14 cellular contexts compared by ENCODE assay signal in the genomic region with DNA sequence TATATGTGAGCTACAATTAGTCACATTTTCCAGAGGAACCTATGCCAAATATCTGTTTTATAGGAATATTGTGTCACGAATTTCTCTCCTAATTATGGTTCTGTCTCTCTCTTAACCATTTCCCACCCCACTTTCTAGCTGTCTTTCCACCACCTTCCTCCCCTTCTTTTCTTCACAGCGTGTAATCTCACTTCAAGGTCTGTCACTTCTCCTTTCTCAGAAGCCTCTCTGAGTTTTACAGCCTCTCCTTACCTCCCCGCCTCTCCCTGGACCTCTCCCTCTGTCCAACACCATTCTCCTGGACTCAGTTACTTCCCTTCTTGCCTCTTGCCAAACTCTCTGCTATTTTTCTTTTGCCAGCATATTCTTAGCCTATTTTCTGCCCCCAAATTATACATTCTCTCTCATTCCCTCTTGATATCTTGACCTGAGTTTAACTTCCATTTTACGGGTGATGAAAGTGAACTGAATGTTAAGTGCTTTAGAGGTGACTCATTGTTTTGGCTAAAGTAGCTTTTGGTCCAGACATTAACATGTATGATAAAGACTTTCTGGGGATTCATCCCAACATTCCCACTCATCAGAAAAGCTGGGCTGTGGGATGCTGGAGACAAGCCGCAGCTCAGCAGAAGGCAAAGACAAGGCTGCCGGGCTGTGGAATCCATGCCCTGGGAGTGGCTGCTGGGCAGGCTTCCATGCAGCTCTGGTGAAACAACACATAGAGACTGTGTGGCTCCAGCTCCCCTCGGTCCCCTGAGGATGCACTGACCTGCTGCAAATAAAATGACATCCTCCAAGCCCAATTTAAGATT.
DNase-seq lines count a peak whose midpoint lies in the region; ATAC-seq, FAIRE-seq and TF ChIP-seq lines count a peak whose summit lies in the region.
"Had no signal": no experiment of that assay in that cellular context is flagged by ENCODE, and none has a peak within 500 bp of the region (broad histone marks: within the 10 kb centered on the region; RNA-seq: fewer than 3 reads in every experiment).

No MANE protein-coding gene starts in this region.

- no peak overlapping the region for H3K23ac ChIP-seq in H1 (ENCODE audit: insufficient read length)

- H4K20me1 ChIP-seq in H1 (replicated peaks in 1 of 2; ENCODE audit: control insufficient read depth in 1 of 2, insufficient read depth in 2 of 2, low read length in 2 of 2) = no peaks in the 10 kb centered on the region

- H3K36me3 ChIP-seq in H1 (ENCODE audit: control insufficient read depth in 2 of 4, insufficient read depth in 4 of 4, low read length in 3 of 4) (no peaks in the 10 kb centered on the region), muscle layer of colon (ENCODE audit: insufficient read depth, low read length) (no peaks in the 10 kb centered on the region)
- H3K36me3 ChIP-seq in CD8-positive, alpha-beta T cell (ENCODE audit: insufficient read depth, low read length) = no peaks in the 10 kb centered on the region
- H3K36me3 ChIP-seq: breast epithelium had no signal

- no peak overlapping the region for H2BK15ac ChIP-seq in H1 (ENCODE audit: low read length)

- H3K79me2 ChIP-seq in H1 (ENCODE audit: control insufficient read depth in 1 of 2, insufficient read depth in 2 of 2, low read length in 2 of 2) = no peaks in the 10 kb centered on the region

- no peak overlapping the region for H2BK12ac ChIP-seq in H1 (ENCODE audit: low read depth, low read length)

- no peak for TF ChIP-seq POLR2A in H1 (IDR thresholded peaks at IDR 0.05; ENCODE audit: control extremely low read depth in 1 of 2, low read depth in 2 of 2, low read length in 2 of 2)

- H2BK20ac ChIP-seq in H1 (ENCODE audit: low read length) = no peak overlapping the region

- H3K4me1 Mint-ChIP-seq in CD8-positive, alpha-beta T cell (ENCODE audit: low read depth) = no peaks in the 10 kb centered on the region
- H3K4me1 Mint-ChIP-seq: IgD-negative memory B cell, naive B cell had no signal

- H3K9me3 ChIP-seq in H1 (ENCODE audit: insufficient read depth in 2 of 2, low read depth in 1 of 2, low read length in 1 of 2) = no peaks in the 10 kb centered on the region
- no peaks in the 10 kb centered on the region for H3K9me3 ChIP-seq in muscle layer of colon (ENCODE audit: low read length)
- H3K9me3 ChIP-seq in CD8-positive, alpha-beta T cell (ENCODE audit: low read length) = no peaks in the 10 kb centered on the region
- H3K9me3 ChIP-seq: breast epithelium had no signal

- 0 out of 2 replicates have a peak overlapping the region, but pooled peaks have one; percentile 22 for H2AFZ ChIP-seq in H1 (ENCODE audit: low read length)

- no peaks in the 10 kb centered on the region for H3K27me3 Mint-ChIP-seq in CD8-positive, alpha-beta T cell (ENCODE audit: low read depth)
- H3K27me3 Mint-ChIP-seq: CD4-positive, alpha-beta T cell; stimulated activated naive CD8-positive, alpha-beta T cell treated with anti-CD3 and anti-CD28 coated beads, Interleukin-15, Interleukin-2, amounts not matched to agents 100 ng/mL and 50 ng/mL, for 24 hours had no signal

- no peak for TF ChIP-seq CTCF in AG10803 (conservative IDR thresholded peaks at IDR 0.05; ENCODE audit: low read length)
- no peak for TF ChIP-seq CTCF in H1 (IDR thresholded peaks at IDR 0.05; ENCODE audit: control extremely low read depth in 1 of 3, insufficient read depth in 1 of 3, low read depth in 1 of 3, low read length in 3 of 3)
- no peak for TF ChIP-seq CTCF in CD8-positive, alpha-beta T cell (IDR thresholded peaks at IDR 0.05)

- DNase-seq in AG10803 (ENCODE audit: low read depth) (peak; percentile 79), NCI-H226 (peak; percentile 2), H1 (ENCODE audit: low read depth in 1 of 2, low spot score in 2 of 2) (no peak), UCSD-AML1 (lab: John Stamatoyannopoulos, UW; ENCODE audit: unreplicated experiment) (no peak)
- DNase-seq in CD8-positive, alpha-beta T cell = no peak
- DNase-seq: CD4-positive, alpha-beta T cell; naive B cell; stimulated activated CD4-positive, alpha-beta T cell treated with anti-CD3 and anti-CD28 coated beads, Interleukin-1b, Interleukin-23, amount 100 ng/mL, for 48 hours had no signal

- no peak overlapping the region for H3K56ac ChIP-seq in H1 (replicated peaks; ENCODE audit: insufficient read length, low read depth, low read length)

- H3K14ac ChIP-seq in H1 (ENCODE audit: insufficient read length) = no peak overlapping the region

- no peaks in the 10 kb centered on the region for H3K23me2 ChIP-seq in H1 (ENCODE audit: low read depth, low read length)

- no peaks in the 10 kb centered on the region for H3K36me3 Mint-ChIP-seq in CD8-positive, alpha-beta T cell
- H3K36me3 Mint-ChIP-seq: IgD-negative memory B cell, naive B cell had no signal

- TF ChIP-seq RAD21 in H1 (IDR thresholded peaks at IDR 0.05 in 1 of 2, conservative IDR thresholded peaks at IDR 0.05 in 1 of 2; ENCODE audit: low read depth in 2 of 2, low read length in 2 of 2) = no peak

- no peak overlapping the region for H2BK120ac ChIP-seq in H1 (replicated peaks; ENCODE audit: low read depth, low read length)

- H3K4me3 ChIP-seq in AG10803 (ENCODE audit: low read length) (no peak overlapping the region), H1 (ENCODE audit: extremely low read depth in 1 of 4, insufficient read depth in 2 of 4, low read depth in 3 of 4, low read length in 4 of 4) (no peak overlapping the region), muscle layer of colon (ENCODE audit: low read depth in 1 of 2, low read length in 2 of 2) (no peak overlapping the region)
- no peak overlapping the region for H3K4me3 ChIP-seq in CD8-positive, alpha-beta T cell (ENCODE audit: low read depth, low read length)
- H3K4me3 ChIP-seq: breast epithelium had no signal

- H3K27ac Mint-ChIP-seq in CD8-positive, alpha-beta T cell = no peak overlapping the region
- H3K27ac Mint-ChIP-seq: CD4-positive, alpha-beta T cell; IgD-negative memory B cell; naive B cell; stimulated activated naive CD8-positive, alpha-beta T cell treated with anti-CD3 and anti-CD28 coated beads, Interleukin-15, Interleukin-2, amounts not matched to agents 100 ng/mL and 50 ng/mL, for 24 hours had no signal

- no peak overlapping the region for H2BK5ac ChIP-seq in H1 (ENCODE audit: low read depth, low read length)

- no peak overlapping the region for H3K4ac ChIP-seq in H1 (replicated peaks; ENCODE audit: insufficient read length, low read depth, low read length)

- POLR2A ChIA-PET in H1 (lab: Charles Lee; ENCODE audit: partially characterized antibody) = interaction anchor here (1.1 kb wide), 1 partner anchor 26 kb away, joined by 4 read pairs; no protein-coding TSS in a partner anchor
- POLR2A ChIA-PET in CD8-positive, alpha-beta T cell (lab: Charles Lee) = no interaction called here

- ATAC-seq in GM19395 (IDR thresholded peaks at IDR 0.05; ENCODE audit: unreplicated experiment) (no peak), GM19351 (IDR thresholded peaks at IDR 0.05; ENCODE audit: unreplicated experiment) (no peak)
- ATAC-seq in CD8-positive, alpha-beta T cell = no peak

- H2AK5ac ChIP-seq in H1 (ENCODE audit: low read depth, low read length) = no peak overlapping the region

- H3K9ac ChIP-seq in H1 (replicated peaks in 1 of 4; ENCODE audit: extremely low read depth in 1 of 4, low read depth in 3 of 4, low read length in 3 of 4) (no peak overlapping the region), muscle layer of colon (ENCODE audit: low read length) (no peak overlapping the region)

- WGBS in H1 (ENCODE audit: extremely low coverage in 1 of 2, insufficient coverage in 1 of 2, insufficient read length in 1 of 2, insufficient replicate concordance in 2 of 2, low coverage in 1 of 2, low lambda C conversion rate in 2 of 2, missing lambda C conversion rate in 1 of 2), 2 experiments = 72% methylated on average over 7 of the region's 7 CpGs; no CpG with 5 or more reads in 1 of the 2 experiments

- no peak for FAIRE-seq in H1 (lab: Jason Lieb, UNC)

- no peak overlapping the region for H3K4me3 Mint-ChIP-seq in CD8-positive, alpha-beta T cell
- H3K4me3 Mint-ChIP-seq: CD4-positive, alpha-beta T cell; IgD-negative memory B cell; naive B cell; stimulated activated naive CD8-positive, alpha-beta T cell treated with anti-CD3 and anti-CD28 coated beads, Interleukin-15, Interleukin-2, amounts not matched to agents 100 ng/mL and 50 ng/mL, for 24 hours had no signal

- CTCF ChIA-PET in H1 (lab: Charles Lee; ENCODE audit: partially characterized antibody) = interaction anchor here (1.5 to 1.7 kb wide), 2 partner anchors 9 to 21 kb away, joined by 3 to 6 read pairs; no protein-coding TSS in a partner anchor
- CTCF ChIA-PET in CD8-positive, alpha-beta T cell (lab: Charles Lee) = no interaction called here

- H3K4me2 ChIP-seq in H1 (ENCODE audit: insufficient read depth in 1 of 2, low read depth in 2 of 2, low read length in 2 of 2) = no peak overlapping the region

- H3K27me3 ChIP-seq in H1 (replicated peaks in 1 of 4; ENCODE audit: control insufficient read depth in 3 of 4, extremely low read depth in 1 of 4, insufficient read depth in 3 of 4, low read length in 3 of 4) = no peaks in the 10 kb centered on the region; a peak in 2 of 7 replicates
- no peaks in the 10 kb centered on the region for H3K27me3 ChIP-seq in muscle layer of colon (ENCODE audit: control insufficient read depth in 1 of 2, insufficient read depth in 2 of 2, low read length in 2 of 2)
- H3K27me3 ChIP-seq in CD8-positive, alpha-beta T cell (ENCODE audit: insufficient read depth, low read length) = no peaks in the 10 kb centered on the region

- H3K27ac ChIP-seq in H1 (ENCODE audit: low read depth, low read length) (no peak overlapping the region), muscle layer of colon (ENCODE audit: low read depth, low read length) (peak overlapping the region; percentile 34)
- H3K27ac ChIP-seq in CD8-positive, alpha-beta T cell (ENCODE audit: low read depth, low read length) = no peak overlapping the region
- H3K27ac ChIP-seq: breast epithelium had no signal

- H4K8ac ChIP-seq in H1 (ENCODE audit: extremely low read depth, insufficient read depth, low read length) = no peak overlapping the region

- H3K79me1 ChIP-seq in H1 (ENCODE audit: low read depth, low read length) = no peaks in the 10 kb centered on the region

- no peak overlapping the region for H4K91ac ChIP-seq in H1 (replicated peaks; ENCODE audit: insufficient read length, low read length)

- intact Hi-C loops in CD8-positive, alpha-beta T cell (cut with DNase I, micrococcal nuclease) = no loop called here

- no peak overlapping the region for H3K18ac ChIP-seq in H1 (ENCODE audit: extremely low read depth, low read length)

- H4K5ac ChIP-seq in H1 (ENCODE audit: insufficient read length, low read depth, low read length) = no peak overlapping the region

- no peaks in the 10 kb centered on the region for H3K9me3 Mint-ChIP-seq in CD8-positive, alpha-beta T cell
- H3K9me3 Mint-ChIP-seq: CD4-positive, alpha-beta T cell; IgD-negative memory B cell; naive B cell; stimulated activated naive CD8-positive, alpha-beta T cell treated with anti-CD3 and anti-CD28 coated beads, Interleukin-15, Interleukin-2, amounts not matched to agents 100 ng/mL and 50 ng/mL, for 24 hours had no signal

- H3K4me1 ChIP-seq in H1 (replicated peaks in 1 of 4; ENCODE audit: control insufficient read depth in 3 of 4, insufficient read depth in 4 of 4, low read length in 3 of 4) (no peaks in the 10 kb centered on the region), muscle layer of colon (ENCODE audit: insufficient read depth, low read length) (peaks cover 33% of the 10 kb centered on the region)
- no peaks in the 10 kb centered on the region for H3K4me1 ChIP-seq in CD8-positive, alpha-beta T cell (ENCODE audit: insufficient read depth, low read length)
- H3K4me1 ChIP-seq: breast epithelium had no signal

- TF ChIP-seq EP300 in H1 (IDR thresholded peaks at IDR 0.05; ENCODE audit: borderline replicate concordance in 1 of 2, low read depth in 2 of 2, low read length in 2 of 2) = no peak

Comparison
In these comparisons a context has a peak if more than half of its experiments do, and no peak if none do; other contexts are left out.
1. DNase-seq: peak in AG10803 (single experiment) and NCI-H226 (single experiment); none in H1 (0 of 2), CD8-positive, alpha-beta T cell (0 of 7) and UCSD-AML1 (single experiment).